Comparison of ENCODE assay signal across 20 cellular contexts in genomic region chr3:154195620-154196366, GRCh38.
"Had no signal": no experiment of that assay in that cellular context is flagged by ENCODE, and none has a peak within 500 bp of the region (broad histone marks: within the 10 kb centered on the region; RNA-seq: fewer than 3 reads in every experiment).

No MANE protein-coding gene starts in this region.

- H3K27ac ChIP-seq: colonic mucosa, epithelial cell of prostate, lower lobe of right lung, neural progenitor cell, stomach, testis, uterus had no signal

- H3K4me1 ChIP-seq: colonic mucosa, lower lobe of right lung, neural progenitor cell, stomach, testis, uterus had no signal

- ATAC-seq: left lobe of liver; lower lobe of right lung; naive thymus-derived CD4-positive, alpha-beta T cell; sciatic nerve had no signal

- H3K9ac ChIP-seq: neural progenitor cell had no signal

- H3K4me2 ChIP-seq: neural progenitor cell, smooth muscle cell had no signal

- H3K4me3 ChIP-seq: colonic mucosa, lower lobe of right lung, neural progenitor cell, smooth muscle cell, stomach, testis, uterus had no signal

- H3K27me3 ChIP-seq: colonic mucosa, neural progenitor cell, stomach, testis, uterus had no signal

- H3K9me3 ChIP-seq: colonic mucosa, lower lobe of right lung, stomach, testis, uterus had no signal

- H2AFZ ChIP-seq: neural progenitor cell had no signal

- DNase-seq: activated CD4-positive, alpha-beta T cell treated with anti-CD3 and anti-CD28 coated beads for 4 hours; activated CD4-positive, alpha-beta T cell treated with anti-CD3 and anti-CD28 coated beads, Interleukin-2, amount 50 U/mL, for 48 hours; activated CD4-positive, CD25-positive, alpha-beta regulatory T cell; activated naive CD4-positive, alpha-beta T cell treated with Interleukin-2 at 50 U/mL for 16 hours; activated naive CD8-positive, alpha-beta T cell treated with anti-CD3 and anti-CD28 coated beads for 36 hours; activated T-cell treated with anti-CD3 and anti-CD28 coated beads, Interleukin-2, amount 50 U/mL, for 48 hours; colonic mucosa; immature natural killer cell; lower lobe of right lung; naive thymus-derived CD4-positive, alpha-beta T cell; stimulated activated CD4-positive, alpha-beta T cell treated with anti-CD3 and anti-CD28 coated beads, Interleukin-15, amount 100 ng/mL, for 24 hours; stomach; testis; trophoblast cell; uterus had no signal

- H3K36me3 ChIP-seq: colonic mucosa, uterus had no signal
